In the genomic region with DNA sequence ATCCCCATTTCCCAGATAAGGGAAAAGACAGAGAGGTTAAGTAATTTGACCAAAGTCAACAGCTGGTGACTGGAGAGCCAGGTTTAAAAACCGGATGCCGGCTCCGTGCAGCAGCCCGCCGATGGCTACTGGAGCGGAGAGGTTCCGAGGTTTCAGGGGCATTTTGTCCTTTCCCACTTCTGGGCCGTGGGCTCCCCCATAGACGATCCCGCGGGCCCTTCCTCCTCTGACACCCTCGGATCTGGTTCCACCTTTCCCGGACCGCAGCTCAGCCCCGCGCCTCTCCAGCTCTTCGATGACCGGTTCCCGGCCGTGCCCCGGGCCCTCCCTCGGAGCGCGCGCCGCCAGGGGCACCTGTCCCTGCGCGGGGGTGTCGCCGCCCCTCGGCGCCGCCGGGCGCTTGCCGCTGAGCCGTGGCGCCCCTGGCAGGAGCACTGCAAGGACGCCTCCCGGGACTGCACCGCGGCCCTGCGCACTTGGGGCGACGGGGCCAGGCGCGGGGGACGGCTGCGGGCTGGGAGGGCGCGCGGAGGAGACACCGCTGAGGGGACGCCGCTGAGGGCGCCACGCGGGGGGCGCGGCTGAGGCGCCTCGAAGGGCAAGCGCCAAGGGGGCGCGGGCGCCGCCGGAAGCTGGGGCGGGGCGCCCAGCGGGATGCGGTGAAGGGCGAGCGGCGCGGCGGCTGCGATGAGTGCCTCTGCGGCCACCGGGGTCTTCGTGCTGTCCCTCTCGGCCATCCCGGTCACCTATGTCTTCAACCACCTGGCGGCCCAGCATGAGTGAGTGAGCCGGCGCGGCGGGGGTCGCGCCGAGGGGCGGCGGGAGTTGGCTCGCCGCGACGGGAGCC, we compare ENCODE assay signal across 1 cellular context.
TF ChIP-seq lines count a peak whose summit lies in the region.

A gene (plus strand): TSS at position 652 of the 847 bp plus-strand sequence. CDS start 36 bp downstream, at position 688.

TF ChIP-seq in WTC11, 78 proteins besides CTCF, POLR2A, EP300 and RAD21 (continued from another document):
- TF ChIP-seq, protein P1, sequence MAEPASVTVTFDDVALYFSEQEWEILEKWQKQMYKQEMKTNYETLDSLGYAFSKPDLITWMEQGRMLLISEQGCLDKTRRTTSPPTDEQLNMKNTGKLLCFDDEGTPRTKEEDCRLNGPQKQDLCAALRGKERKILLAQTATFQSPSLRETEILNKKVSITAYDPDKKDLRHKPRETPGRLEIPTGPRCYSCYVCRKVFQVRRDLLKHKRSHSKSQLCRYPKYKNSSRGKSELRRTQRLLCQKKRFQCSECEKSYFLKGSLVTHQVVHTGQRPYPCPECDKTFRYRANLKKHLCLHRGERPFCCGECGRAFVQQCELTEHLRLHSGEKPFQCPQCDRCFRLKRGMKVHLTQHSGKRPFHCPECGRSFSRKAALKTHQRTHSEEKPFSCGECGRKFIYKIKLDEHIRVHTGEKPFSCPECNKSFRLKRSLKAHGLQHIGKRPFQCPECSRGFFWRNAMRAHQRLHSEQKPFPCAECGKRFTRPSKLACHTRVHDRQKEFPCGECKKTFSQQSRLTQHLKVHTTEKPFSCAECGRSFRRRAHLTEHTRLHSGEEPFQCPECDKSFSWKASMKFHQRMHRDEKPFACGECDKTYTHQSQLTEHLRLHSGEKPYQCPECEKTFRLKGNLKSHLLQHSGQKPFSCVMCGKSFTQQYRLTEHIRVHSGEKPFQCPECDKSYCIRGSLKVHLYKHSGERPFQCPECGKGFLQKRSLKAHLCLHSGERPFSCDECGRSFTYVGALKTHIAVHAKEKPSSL (CRISPR knock-in tag; conservative IDR thresholded peaks at IDR 0.05), result no peak
- TF ChIP-seq, protein P2, sequence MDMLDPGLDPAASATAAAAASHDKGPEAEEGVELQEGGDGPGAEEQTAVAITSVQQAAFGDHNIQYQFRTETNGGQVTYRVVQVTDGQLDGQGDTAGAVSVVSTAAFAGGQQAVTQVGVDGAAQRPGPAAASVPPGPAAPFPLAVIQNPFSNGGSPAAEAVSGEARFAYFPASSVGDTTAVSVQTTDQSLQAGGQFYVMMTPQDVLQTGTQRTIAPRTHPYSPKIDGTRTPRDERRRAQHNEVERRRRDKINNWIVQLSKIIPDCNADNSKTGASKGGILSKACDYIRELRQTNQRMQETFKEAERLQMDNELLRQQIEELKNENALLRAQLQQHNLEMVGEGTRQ (CRISPR knock-in tag; IDR thresholded peaks at IDR 0.05), result no peak
- TF ChIP-seq, protein P3, sequence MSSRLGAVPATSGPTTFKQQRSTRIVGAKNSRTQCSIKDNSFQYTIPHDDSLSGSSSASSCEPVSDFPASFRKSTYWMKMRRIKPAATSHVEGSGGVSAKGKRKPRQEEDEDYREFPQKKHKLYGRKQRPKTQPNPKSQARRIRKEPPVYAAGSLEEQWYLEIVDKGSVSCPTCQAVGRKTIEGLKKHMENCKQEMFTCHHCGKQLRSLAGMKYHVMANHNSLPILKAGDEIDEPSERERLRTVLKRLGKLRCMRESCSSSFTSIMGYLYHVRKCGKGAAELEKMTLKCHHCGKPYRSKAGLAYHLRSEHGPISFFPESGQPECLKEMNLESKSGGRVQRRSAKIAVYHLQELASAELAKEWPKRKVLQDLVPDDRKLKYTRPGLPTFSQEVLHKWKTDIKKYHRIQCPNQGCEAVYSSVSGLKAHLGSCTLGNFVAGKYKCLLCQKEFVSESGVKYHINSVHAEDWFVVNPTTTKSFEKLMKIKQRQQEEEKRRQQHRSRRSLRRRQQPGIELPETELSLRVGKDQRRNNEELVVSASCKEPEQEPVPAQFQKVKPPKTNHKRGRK (CRISPR knock-in tag; IDR thresholded peaks at IDR 0.05; ENCODE audit: borderline replicate concordance), result no peak
- TF ChIP-seq, protein P4, sequence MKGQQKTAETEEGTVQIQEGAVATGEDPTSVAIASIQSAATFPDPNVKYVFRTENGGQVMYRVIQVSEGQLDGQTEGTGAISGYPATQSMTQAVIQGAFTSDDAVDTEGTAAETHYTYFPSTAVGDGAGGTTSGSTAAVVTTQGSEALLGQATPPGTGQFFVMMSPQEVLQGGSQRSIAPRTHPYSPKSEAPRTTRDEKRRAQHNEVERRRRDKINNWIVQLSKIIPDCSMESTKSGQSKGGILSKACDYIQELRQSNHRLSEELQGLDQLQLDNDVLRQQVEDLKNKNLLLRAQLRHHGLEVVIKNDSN (CRISPR knock-in tag; IDR thresholded peaks at IDR 0.05), result no peak
- TF ChIP-seq RORB (CRISPR knock-in tag; IDR thresholded peaks at IDR 0.05) (no peak), ZNF219 (CRISPR knock-in tag; IDR thresholded peaks at IDR 0.05; ENCODE audit: borderline replicate concordance) (0 out of 2 replicates have a peak, but pooled peaks have one; percentile 49), CREM (CRISPR knock-in tag; IDR thresholded peaks at IDR 0.05) (no peak), HMGA2 (CRISPR knock-in tag; IDR thresholded peaks at IDR 0.05) (no peak), ZNF138 (CRISPR knock-in tag; conservative IDR thresholded peaks at IDR 0.05) (no peak), OVOL2 (CRISPR knock-in tag; IDR thresholded peaks at IDR 0.05; ENCODE audit: borderline replicate concordance) (no peak)
- TF ChIP-seq, protein P5, sequence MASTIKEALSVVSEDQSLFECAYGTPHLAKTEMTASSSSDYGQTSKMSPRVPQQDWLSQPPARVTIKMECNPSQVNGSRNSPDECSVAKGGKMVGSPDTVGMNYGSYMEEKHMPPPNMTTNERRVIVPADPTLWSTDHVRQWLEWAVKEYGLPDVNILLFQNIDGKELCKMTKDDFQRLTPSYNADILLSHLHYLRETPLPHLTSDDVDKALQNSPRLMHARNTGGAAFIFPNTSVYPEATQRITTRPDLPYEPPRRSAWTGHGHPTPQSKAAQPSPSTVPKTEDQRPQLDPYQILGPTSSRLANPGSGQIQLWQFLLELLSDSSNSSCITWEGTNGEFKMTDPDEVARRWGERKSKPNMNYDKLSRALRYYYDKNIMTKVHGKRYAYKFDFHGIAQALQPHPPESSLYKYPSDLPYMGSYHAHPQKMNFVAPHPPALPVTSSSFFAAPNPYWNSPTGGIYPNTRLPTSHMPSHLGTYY (CRISPR knock-in tag; IDR thresholded peaks at IDR 0.05), result no peak
- TF ChIP-seq, protein P6, sequence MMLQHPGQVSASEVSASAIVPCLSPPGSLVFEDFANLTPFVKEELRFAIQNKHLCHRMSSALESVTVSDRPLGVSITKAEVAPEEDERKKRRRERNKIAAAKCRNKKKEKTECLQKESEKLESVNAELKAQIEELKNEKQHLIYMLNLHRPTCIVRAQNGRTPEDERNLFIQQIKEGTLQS (CRISPR knock-in tag; conservative IDR thresholded peaks at IDR 0.05), result no peak
